Comparison of ENCODE assay signal across 3 cellular contexts in the genomic region with DNA sequence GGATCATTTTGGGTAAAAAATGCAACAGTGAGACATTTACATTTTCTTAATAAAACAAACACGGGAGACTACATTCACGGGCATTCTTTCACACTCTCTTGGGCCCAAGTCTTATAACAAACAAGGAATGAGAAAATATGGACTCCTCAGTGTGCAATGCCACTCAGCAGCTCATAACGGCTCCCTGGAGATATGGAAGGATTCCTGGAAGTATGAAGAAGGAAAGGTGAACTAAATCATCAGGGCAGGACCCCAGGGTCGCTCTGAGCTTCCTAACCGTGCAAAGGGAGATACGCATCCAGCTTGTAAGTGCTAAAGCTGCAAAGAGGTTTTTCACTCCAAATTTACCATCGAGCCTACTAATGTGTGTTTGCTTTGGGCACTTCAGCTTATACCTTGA.
TF ChIP-seq lines count a peak whose summit lies in the region.

No MANE protein-coding gene starts in this region.

TF ChIP-seq in K562, 482 proteins besides CTCF, POLR2A, EP300 and RAD21 (continues in another document):
- TF ChIP-seq KAT2B (IDR thresholded peaks at IDR 0.05; ENCODE audit: low read depth, low read length) = no peak
- TF ChIP-seq ZNF589 (CRISPR knock-in tag; IDR thresholded peaks at IDR 0.05; ENCODE audit: low read depth) = 0 out of 2 replicates have a peak, but pooled peaks have one; percentile 34
- TF ChIP-seq, protein P1, sequence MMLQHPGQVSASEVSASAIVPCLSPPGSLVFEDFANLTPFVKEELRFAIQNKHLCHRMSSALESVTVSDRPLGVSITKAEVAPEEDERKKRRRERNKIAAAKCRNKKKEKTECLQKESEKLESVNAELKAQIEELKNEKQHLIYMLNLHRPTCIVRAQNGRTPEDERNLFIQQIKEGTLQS (IDR thresholded peaks at IDR 0.05) = no peak
- TF ChIP-seq, protein P1 (CRISPR knock-in tag; conservative IDR thresholded peaks at IDR 0.05) = no peak
- TF ChIP-seq, protein P2, sequence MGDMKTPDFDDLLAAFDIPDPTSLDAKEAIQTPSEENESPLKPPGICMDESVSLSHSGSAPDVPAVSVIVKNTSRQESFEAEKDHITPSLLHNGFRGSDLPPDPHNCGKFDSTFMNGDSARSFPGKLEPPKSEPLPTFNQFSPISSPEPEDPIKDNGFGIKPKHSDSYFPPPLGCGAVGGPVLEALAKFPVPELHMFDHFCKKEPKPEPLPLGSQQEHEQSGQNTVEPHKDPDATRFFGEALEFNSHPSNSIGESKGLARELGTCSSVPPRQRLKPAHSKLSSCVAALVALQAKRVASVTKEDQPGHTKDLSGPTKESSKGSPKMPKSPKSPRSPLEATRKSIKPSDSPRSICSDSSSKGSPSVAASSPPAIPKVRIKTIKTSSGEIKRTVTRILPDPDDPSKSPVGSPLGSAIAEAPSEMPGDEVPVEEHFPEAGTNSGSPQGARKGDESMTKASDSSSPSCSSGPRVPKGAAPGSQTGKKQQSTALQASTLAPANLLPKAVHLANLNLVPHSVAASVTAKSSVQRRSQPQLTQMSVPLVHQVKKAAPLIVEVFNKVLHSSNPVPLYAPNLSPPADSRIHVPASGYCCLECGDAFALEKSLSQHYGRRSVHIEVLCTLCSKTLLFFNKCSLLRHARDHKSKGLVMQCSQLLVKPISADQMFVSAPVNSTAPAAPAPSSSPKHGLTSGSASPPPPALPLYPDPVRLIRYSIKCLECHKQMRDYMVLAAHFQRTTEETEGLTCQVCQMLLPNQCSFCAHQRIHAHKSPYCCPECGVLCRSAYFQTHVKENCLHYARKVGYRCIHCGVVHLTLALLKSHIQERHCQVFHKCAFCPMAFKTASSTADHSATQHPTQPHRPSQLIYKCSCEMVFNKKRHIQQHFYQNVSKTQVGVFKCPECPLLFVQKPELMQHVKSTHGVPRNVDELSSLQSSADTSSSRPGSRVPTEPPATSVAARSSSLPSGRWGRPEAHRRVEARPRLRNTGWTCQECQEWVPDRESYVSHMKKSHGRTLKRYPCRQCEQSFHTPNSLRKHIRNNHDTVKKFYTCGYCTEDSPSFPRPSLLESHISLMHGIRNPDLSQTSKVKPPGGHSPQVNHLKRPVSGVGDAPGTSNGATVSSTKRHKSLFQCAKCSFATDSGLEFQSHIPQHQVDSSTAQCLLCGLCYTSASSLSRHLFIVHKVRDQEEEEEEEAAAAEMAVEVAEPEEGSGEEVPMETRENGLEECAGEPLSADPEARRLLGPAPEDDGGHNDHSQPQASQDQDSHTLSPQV (IDR thresholded peaks at IDR 0.05) = peak; percentile 58
- no peak for TF ChIP-seq NFE2 (IDR thresholded peaks at IDR 0.05; ENCODE audit: low read depth)
- no peak for TF ChIP-seq MCM7 (IDR thresholded peaks at IDR 0.05)
- no peak for TF ChIP-seq SMARCE1 (IDR thresholded peaks at IDR 0.05)
- no peak for TF ChIP-seq MBD2 (IDR thresholded peaks at IDR 0.05; ENCODE audit: borderline replicate concordance, low read depth)
- TF ChIP-seq MTA3 (IDR thresholded peaks at IDR 0.05; ENCODE audit: borderline replicate concordance) = 0 out of 2 replicates have a peak, but pooled peaks have one; percentile 17
- peak in 1 of 3 experiments; percentile 49 for TF ChIP-seq YY1 (IDR thresholded peaks at IDR 0.05; ENCODE audit: borderline replicate concordance in 1 of 3, control insufficient read depth in 1 of 3, extremely low read depth in 1 of 3, insufficient read depth in 3 of 3, insufficient read length in 1 of 3, insufficient replicate concordance in 2 of 3, low read depth in 1 of 3, low read length in 2 of 3)
- no peak for TF ChIP-seq JUND (IDR thresholded peaks at IDR 0.05; ENCODE audit: borderline replicate concordance, low read depth, low read length)
- TF ChIP-seq JUND (tag; IDR thresholded peaks at IDR 0.05; ENCODE audit: borderline replicate concordance, low read depth, low read length) = no peak

TF ChIP-seq in SK-N-SH treated with all-trans-retinoic acid at 6 μM for 48 hours, 23 proteins besides CTCF, POLR2A, EP300 and RAD21:
- TF ChIP-seq, protein P3, sequence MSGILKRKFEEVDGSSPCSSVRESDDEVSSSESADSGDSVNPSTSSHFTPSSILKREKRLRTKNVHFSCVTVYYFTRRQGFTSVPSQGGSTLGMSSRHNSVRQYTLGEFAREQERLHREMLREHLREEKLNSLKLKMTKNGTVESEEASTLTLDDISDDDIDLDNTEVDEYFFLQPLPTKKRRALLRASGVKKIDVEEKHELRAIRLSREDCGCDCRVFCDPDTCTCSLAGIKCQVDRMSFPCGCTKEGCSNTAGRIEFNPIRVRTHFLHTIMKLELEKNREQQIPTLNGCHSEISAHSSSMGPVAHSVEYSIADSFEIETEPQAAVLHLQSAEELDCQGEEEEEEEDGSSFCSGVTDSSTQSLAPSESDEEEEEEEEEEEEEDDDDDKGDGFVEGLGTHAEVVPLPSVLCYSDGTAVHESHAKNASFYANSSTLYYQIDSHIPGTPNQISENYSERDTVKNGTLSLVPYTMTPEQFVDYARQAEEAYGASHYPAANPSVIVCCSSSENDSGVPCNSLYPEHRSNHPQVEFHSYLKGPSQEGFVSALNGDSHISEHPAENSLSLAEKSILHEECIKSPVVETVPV (CRISPR knock-in tag; IDR thresholded peaks at IDR 0.05) = no peak

TF ChIP-seq in SK-N-SH, 30 proteins besides CTCF, POLR2A, EP300 and RAD21:
- no peak for TF ChIP-seq ELF1 (IDR thresholded peaks at IDR 0.05)
- no peak for TF ChIP-seq RCOR1 (IDR thresholded peaks at IDR 0.05; ENCODE audit: low read length)
- TF ChIP-seq, protein P4, sequence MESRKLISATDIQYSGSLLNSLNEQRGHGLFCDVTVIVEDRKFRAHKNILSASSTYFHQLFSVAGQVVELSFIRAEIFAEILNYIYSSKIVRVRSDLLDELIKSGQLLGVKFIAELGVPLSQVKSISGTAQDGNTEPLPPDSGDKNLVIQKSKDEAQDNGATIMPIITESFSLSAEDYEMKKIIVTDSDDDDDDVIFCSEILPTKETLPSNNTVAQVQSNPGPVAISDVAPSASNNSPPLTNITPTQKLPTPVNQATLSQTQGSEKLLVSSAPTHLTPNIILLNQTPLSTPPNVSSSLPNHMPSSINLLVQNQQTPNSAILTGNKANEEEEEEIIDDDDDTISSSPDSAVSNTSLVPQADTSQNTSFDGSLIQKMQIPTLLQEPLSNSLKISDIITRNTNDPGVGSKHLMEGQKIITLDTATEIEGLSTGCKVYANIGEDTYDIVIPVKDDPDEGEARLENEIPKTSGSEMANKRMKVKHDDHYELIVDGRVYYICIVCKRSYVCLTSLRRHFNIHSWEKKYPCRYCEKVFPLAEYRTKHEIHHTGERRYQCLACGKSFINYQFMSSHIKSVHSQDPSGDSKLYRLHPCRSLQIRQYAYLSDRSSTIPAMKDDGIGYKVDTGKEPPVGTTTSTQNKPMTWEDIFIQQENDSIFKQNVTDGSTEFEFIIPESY (IDR thresholded peaks at IDR 0.05; ENCODE audit: borderline replicate concordance, low read depth) = no peak
- no peak for TF ChIP-seq FOSL2 (IDR thresholded peaks at IDR 0.05; ENCODE audit: borderline replicate concordance, low read depth)
- no peak for TF ChIP-seq JUND (IDR thresholded peaks at IDR 0.05)
- TF ChIP-seq, protein P5, sequence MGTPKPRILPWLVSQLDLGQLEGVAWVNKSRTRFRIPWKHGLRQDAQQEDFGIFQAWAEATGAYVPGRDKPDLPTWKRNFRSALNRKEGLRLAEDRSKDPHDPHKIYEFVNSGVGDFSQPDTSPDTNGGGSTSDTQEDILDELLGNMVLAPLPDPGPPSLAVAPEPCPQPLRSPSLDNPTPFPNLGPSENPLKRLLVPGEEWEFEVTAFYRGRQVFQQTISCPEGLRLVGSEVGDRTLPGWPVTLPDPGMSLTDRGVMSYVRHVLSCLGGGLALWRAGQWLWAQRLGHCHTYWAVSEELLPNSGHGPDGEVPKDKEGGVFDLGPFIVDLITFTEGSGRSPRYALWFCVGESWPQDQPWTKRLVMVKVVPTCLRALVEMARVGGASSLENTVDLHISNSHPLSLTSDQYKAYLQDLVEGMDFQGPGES (IDR thresholded peaks at IDR 0.05; ENCODE audit: low read depth, low read length) = no peak
- no peak for TF ChIP-seq FOXJ3 (CRISPR knock-in tag; IDR thresholded peaks at IDR 0.05)
